Comparison of ENCODE assay signal across 13 cellular contexts in the genomic region with DNA sequence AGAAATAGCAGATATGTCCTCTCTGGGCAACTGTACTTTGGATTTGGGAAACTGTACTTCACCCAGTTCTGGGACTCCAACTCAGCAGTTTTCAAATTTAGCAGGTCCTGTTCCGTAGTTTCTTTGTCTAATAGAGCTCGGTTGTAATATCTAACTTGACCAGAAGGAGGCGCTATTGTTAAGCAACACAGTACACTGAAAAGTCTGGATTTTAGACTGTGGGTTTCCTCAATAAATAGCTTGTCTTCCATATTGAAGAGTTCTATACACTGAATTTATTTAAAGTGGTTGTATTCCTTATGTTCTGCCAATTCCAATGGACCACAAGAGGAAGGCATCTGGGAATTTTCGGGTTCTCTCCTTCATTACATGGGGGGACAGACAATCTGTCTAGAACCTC. TPM values are rescaled to one million over a fixed set of nuclear protein-coding genes. Genes with fewer than 3 reads are reported as not detected.
A peak's percentile ranks its signal among the peaks of the same experiment; 100 is the strongest.
DNase-seq lines count a peak whose midpoint lies in the region; ATAC-seq and TF ChIP-seq lines count a peak whose summit lies in the region.
"Had no signal": no experiment of that assay in that cellular context is flagged by ENCODE, and none has a peak within 500 bp of the region (broad histone marks: within the 10 kb centered on the region; RNA-seq: fewer than 3 reads in every experiment).

No MANE protein-coding gene starts in this region.

- no peak overlapping the region for H3K4me3 ChIP-seq in AG04450 (ENCODE audit: low read depth, low read length)
- H3K4me3 ChIP-seq in SU-DHL-6 (ENCODE audit: insufficient read depth, low read length, poor library complexity, severe bottlenecking), result no peak overlapping the region
- no peak overlapping the region for H3K4me3 ChIP-seq in hepatocyte
- no peak overlapping the region for H3K4me3 ChIP-seq in suprapubic skin
- no peak overlapping the region for H3K4me3 ChIP-seq in Peyer's patch

- H2AFZ ChIP-seq in SU-DHL-6 (ENCODE audit: low read depth, low read length, severe bottlenecking) (no peak overlapping the region), hepatocyte (no peak overlapping the region)

- CTCF ChIA-PET in AG04450 (lab: Charles Lee), result interaction anchor here (0.6 to 1.1 kb wide), 3 partner anchors 11 to 49 kb away, joined by 3 read pairs; no protein-coding TSS in a partner anchor

- POLR2A ChIA-PET in AG04450 (lab: Yijun Ruan, JAX), result no interaction called here

- ATAC-seq in GM21526 (IDR thresholded peaks at IDR 0.05; ENCODE audit: low FRiP score, unreplicated experiment), result no peak
- ATAC-seq: activated naive CD8-positive, alpha-beta T cell treated with anti-CD3 and anti-CD28 coated beads, Interleukin-2, amount 50 U/mL, for 24 hours; stimulated activated effector memory CD8-positive, alpha-beta T cell treated with anti-CD3 and anti-CD28 coated beads, Interleukin-12 subunit alpha, Interleukin-12 subunit beta, amount 100 ng/mL, for 72 hours had no signal

- H3K9me3 ChIP-seq in AG04450 (ENCODE audit: control insufficient read depth, insufficient read depth, low read length), result peaks cover 13% of the 10 kb centered on the region
- H3K9me3 ChIP-seq in SU-DHL-6 (ENCODE audit: insufficient read depth, low read length), result peaks cover 11% of the 10 kb centered on the region; the same call in 1 of the 2 replicates
- H3K9me3 ChIP-seq in hepatocyte (ENCODE audit: low read depth), result no peaks in the 10 kb centered on the region
- H3K9me3 ChIP-seq in suprapubic skin, result no peaks in the 10 kb centered on the region
- H3K9me3 ChIP-seq in Peyer's patch, result peaks cover 0 to 6% (median 2%) of the 10 kb centered on the region in 4 donors

- no peaks in the 10 kb centered on the region for H4K20me1 ChIP-seq in SU-DHL-6 (ENCODE audit: low read depth, low read length)
- no peaks in the 10 kb centered on the region for H4K20me1 ChIP-seq in hepatocyte (ENCODE audit: insufficient read depth, poor library complexity, severe bottlenecking)

- H3K36me3 ChIP-seq in SU-DHL-6 (ENCODE audit: low read length) (no peaks in the 10 kb centered on the region), hepatocyte (replicated peaks; ENCODE audit: insufficient read depth, low read depth) (no peaks in the 10 kb centered on the region), suprapubic skin (no peaks in the 10 kb centered on the region), Peyer's patch (no peaks in the 10 kb centered on the region)

- H3K9me2 ChIP-seq in SU-DHL-6 (replicated peaks; ENCODE audit: insufficient read depth, low read length) (no peaks in the 10 kb centered on the region), hepatocyte (replicated peaks; ENCODE audit: insufficient read depth) (no peaks in the 10 kb centered on the region)

- H3K4me2 ChIP-seq in SU-DHL-6 (ENCODE audit: low read depth, low read length, poor library complexity, severe bottlenecking), result no peak overlapping the region
- no peak overlapping the region for H3K4me2 ChIP-seq in hepatocyte

- H3K79me2 ChIP-seq in SU-DHL-6 (ENCODE audit: insufficient read depth, low read length) (no peaks in the 10 kb centered on the region), hepatocyte (no peaks in the 10 kb centered on the region)

- H3K27me3 ChIP-seq in AG04450 (ENCODE audit: control insufficient read depth, insufficient read depth, low read length) (peaks cover 1% of the 10 kb centered on the region), SU-DHL-6 (ENCODE audit: low read length) (no peaks in the 10 kb centered on the region), hepatocyte (no peaks in the 10 kb centered on the region), suprapubic skin (peaks cover 5% of the 10 kb centered on the region), Peyer's patch (no peaks in the 10 kb centered on the region)

- no peak for DNase-seq in AG04450 (ENCODE audit: low read depth, low spot score)
- DNase-seq in hepatocyte (ENCODE audit: low spot score), result no peak
- DNase-seq in NCI-H345 treated with DMSO at 0.1 percent for 48 hours (lab: John Stamatoyannopoulos, UW; ENCODE audit: unreplicated experiment), result no peak
- no peak for DNase-seq in suprapubic skin (ENCODE audit: low spot score in 2 of 2)
- DNase-seq in Peyer's patch, result no peak
- DNase-seq: activated naive CD8-positive, alpha-beta T cell treated with anti-CD3 and anti-CD28 coated beads, Interleukin-2, amount 50 U/mL, for 24 hours; effector CD8-positive, alpha-beta T cell; NCI-H226; stimulated activated CD4-positive, alpha-beta T cell treated with anti-CD3 and anti-CD28 coated beads, Interleukin-12 subunit alpha, Interleukin-12 subunit beta, amount 100 ng/mL, for 4 hours had no signal

- 89% methylated on average over 4 of the region's 4 CpGs for WGBS in hepatocyte (ENCODE audit: low lambda C conversion rate, missing lambda C conversion rate)
- 92% methylated on average over 4 of the region's 4 CpGs for WGBS in suprapubic skin

- TF ChIP-seq CTCF in AG04450 (IDR thresholded peaks at IDR 0.05; ENCODE audit: low read depth, low read length) (peak; percentile 46), GM12873 (IDR thresholded peaks at IDR 0.05; ENCODE audit: insufficient read depth, low read depth, low read length, missing control alignments) (peak; percentile 45), SU-DHL-6 (IDR thresholded peaks at IDR 0.05; ENCODE audit: insufficient read depth, low read length, poor library complexity, severe bottlenecking) (peak; percentile 59), hepatocyte (IDR thresholded peaks at IDR 0.05; ENCODE audit: poor library complexity) (peak; percentile 30), suprapubic skin (IDR thresholded peaks at IDR 0.05) (no peak), Peyer's patch (IDR thresholded peaks at IDR 0.05) (peak in 2 of 6 experiments; percentile 23 to 30)

- H3K4me1 ChIP-seq in hepatocyte (ENCODE audit: insufficient read depth), result peaks cover 9% of the 10 kb centered on the region
- H3K4me1 ChIP-seq in suprapubic skin, result peaks cover 13% of the 10 kb centered on the region
- H3K4me1 ChIP-seq in Peyer's patch, result no peaks in the 10 kb centered on the region

- TF ChIP-seq POLR2A in suprapubic skin (IDR thresholded peaks at IDR 0.05) (no peak), Peyer's patch (IDR thresholded peaks at IDR 0.05) (no peak)

- H3K27ac ChIP-seq in AG04450 (ENCODE audit: low read depth, low read length) (no peak overlapping the region), SU-DHL-6 (ENCODE audit: low read depth, low read length) (no peak overlapping the region), hepatocyte (no peak overlapping the region), suprapubic skin (no peak overlapping the region), Peyer's patch (no peak overlapping the region)

- H3F3A ChIP-seq in SU-DHL-6 (ENCODE audit: insufficient read depth), result no peaks in the 10 kb centered on the region

- H3K9ac ChIP-seq in SU-DHL-6 (ENCODE audit: low read length), result no peak overlapping the region

- no peak for TF ChIP-seq EP300 in suprapubic skin (IDR thresholded peaks at IDR 0.05)

RNA-seq across cellular contexts. Expression of a gene that starts 39.8 kb away (rescaled TPM):
- polyA plus RNA-seq in AG04450 (2011; rRNA removed) (0.10 and 0.14 TPM in 2 replicates), hepatocyte (1.3 and 5.5 TPM in 2 replicates)
- polyA minus RNA-seq in AG04450 (2011; rRNA and poly(A)+ RNA removed), result 0.09 and 0.13 TPM in 2 replicates
- total RNA-seq in hepatocyte (2.9 and 3.6 TPM in 2 replicates), suprapubic skin (1 to 10 TPM; 1.4 to 2.5 (median 1.9) TPM), Peyer's patch (under 1 TPM in 1 of 4 donors, not detected in 3; 0.80 TPM)

Comparison
In these comparisons a context has a peak if more than half of its experiments do, and no peak if none do; other contexts are left out.
1. CTCF ChIP-seq: peak in AG04450 (single experiment), GM12873 (single experiment), SU-DHL-6 (single experiment) and hepatocyte (single experiment); none in suprapubic skin (0 of 2).